In the genomic region with DNA sequence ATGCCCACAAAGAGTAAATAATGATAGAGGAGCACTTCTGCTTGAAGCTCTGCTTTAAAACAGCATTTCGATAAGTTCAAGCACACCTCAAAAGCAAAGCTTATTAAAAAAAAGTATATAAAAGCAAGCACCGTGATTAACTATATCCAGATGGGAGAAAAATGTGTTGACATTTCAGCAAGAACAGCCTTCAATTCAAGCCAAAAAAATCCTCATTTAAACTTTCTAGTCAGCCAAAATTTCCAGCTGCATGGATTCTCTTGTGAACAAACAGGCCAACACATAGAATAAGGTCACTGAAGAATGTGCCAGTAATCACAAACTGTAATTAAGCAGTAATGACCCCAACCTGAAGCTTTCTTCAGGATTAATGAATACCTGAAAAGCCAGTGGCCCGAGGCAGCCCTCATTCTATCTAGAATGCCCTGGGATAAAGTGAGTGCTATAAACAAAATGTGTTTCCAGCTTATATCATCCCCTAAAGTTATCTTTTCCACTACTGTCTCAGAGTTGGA, we compare ENCODE assay signal across 26 cellular contexts.
DNase-seq lines count a peak whose midpoint lies in the region; ATAC-seq and TF ChIP-seq lines count a peak whose summit lies in the region.
"Had no signal": no experiment of that assay in that cellular context is flagged by ENCODE, and none has a peak within 500 bp of the region (broad histone marks: within the 10 kb centered on the region; RNA-seq: fewer than 3 reads in every experiment).

No MANE protein-coding gene starts in this region.

- no peak overlapping the region for H2BK15ac ChIP-seq in mesenchymal stem cell (ENCODE audit: low read depth, poor library complexity, severe bottlenecking)

- intact Hi-C loops in left ventricle myocardium superior (cut with micrococcal nuclease) = no loop called here
- intact Hi-C loops in activated CD4-positive, alpha-beta T cell treated with anti-CD3 and anti-CD28 coated beads, Interleukin-2, amount 10 ng/mL, durations not matched to agents 24 days and 14 days (cut with micrococcal nuclease) = no loop called here

- H3K27me3 Mint-ChIP-seq in activated CD4-positive, alpha-beta T cell treated with anti-CD3 and anti-CD28 coated beads, Interleukin-2, amount 10 ng/mL, durations not matched to agents 24 days and 14 days = no peaks in the 10 kb centered on the region
- H3K27me3 Mint-ChIP-seq: activated CD4-positive, alpha-beta T cell treated with anti-CD3 and anti-CD28 coated beads, Interleukin-2, amount 10 ng/mL, durations not matched to agents 7 days and 5 days; activated CD8-positive, alpha-beta memory T cell treated with anti-CD3 and anti-CD28 coated beads, Interleukin-2, amount 10 ng/mL, durations not matched to agents 7 days and 5 days had no signal

- H3K9me3 ChIP-seq in right atrium auricular region (no peaks in the 10 kb centered on the region), mesenchymal stem cell (ENCODE audit: control insufficient read depth, low read length) (peaks cover 2% of the 10 kb centered on the region)
- H3K9me3 ChIP-seq: SJSA1, upper lobe of left lung had no signal

- H4K91ac ChIP-seq in mesenchymal stem cell (ENCODE audit: low read length) = no peak overlapping the region

- H3K4me1 ChIP-seq in right atrium auricular region = no peaks in the 10 kb centered on the region
- H3K4me1 ChIP-seq in mesenchymal stem cell (ENCODE audit: control insufficient read depth, insufficient read depth, low read depth, low read length) = no peaks in the 10 kb centered on the region
- H3K4me1 ChIP-seq: parathyroid adenoma, SJSA1, upper lobe of left lung had no signal

- no peak for TF ChIP-seq CTCF in right atrium auricular region (IDR thresholded peaks at IDR 0.05)
- TF ChIP-seq CTCF in astrocyte of the cerebellum (IDR thresholded peaks at IDR 0.05; ENCODE audit: low read depth, low read length, missing control alignments) = no peak

- no peaks in the 10 kb centered on the region for H3K9me3 Mint-ChIP-seq in activated CD4-positive, alpha-beta T cell treated with anti-CD3 and anti-CD28 coated beads, Interleukin-2, amount 10 ng/mL, durations not matched to agents 24 days and 14 days
- H3K9me3 Mint-ChIP-seq: activated CD4-positive, alpha-beta T cell treated with anti-CD3 and anti-CD28 coated beads, Interleukin-2, amount 10 ng/mL, durations not matched to agents 7 days and 5 days; activated T-helper 1 cell treated with anti-CD3 and anti-CD28 coated beads, Interleukin-12 subunit alpha, Interleukin-12 subunit beta, Interleukin-2, Interleukin-4 antibody, amounts not matched to agents 30 ng/mL and 10 ng/mL and 1 ng/mL, durations not matched to agents 14 hours and 24 hours and 36 hours; CD4-positive, alpha-beta T cell; effector memory CD8-positive, alpha-beta T cell; HFFc6; naive thymus-derived CD8-positive, alpha-beta T cell had no signal

- H2BK5ac ChIP-seq in mesenchymal stem cell (ENCODE audit: low read depth, low read length, poor library complexity, severe bottlenecking) = no peak overlapping the region

- H3K18ac ChIP-seq in mesenchymal stem cell (ENCODE audit: low read depth in 1 of 2, low read length in 2 of 2) = no peak overlapping the region

- WGBS in mesenchymal stem cell = 93% methylated on average over 1 of the region's 3 CpGs

- H3K9ac ChIP-seq in mesenchymal stem cell (ENCODE audit: low read length) = peak overlapping the region; percentile 15
- H3K9ac ChIP-seq: KMS-11, parathyroid adenoma had no signal

- no peak overlapping the region for H4K8ac ChIP-seq in mesenchymal stem cell (ENCODE audit: low read length)

- H2AK5ac ChIP-seq in mesenchymal stem cell (ENCODE audit: low read length, severe bottlenecking) = no peak overlapping the region

- H3K14ac ChIP-seq in mesenchymal stem cell (ENCODE audit: low read length in 2 of 2) = no peak overlapping the region

- ATAC-seq in left ventricle myocardium superior = peak; percentile 37
- no peak for ATAC-seq in GM18520 (IDR thresholded peaks at IDR 0.05; ENCODE audit: unreplicated experiment)
- no peak for ATAC-seq in HG03520 (IDR thresholded peaks at IDR 0.05; ENCODE audit: unreplicated experiment)
- ATAC-seq: activated CD8-positive, alpha-beta memory T cell treated with anti-CD3 and anti-CD28 coated beads, Interleukin-2, amount 10 ng/mL, durations not matched to agents 7 days and 5 days; effector memory CD8-positive, alpha-beta T cell; naive thymus-derived CD8-positive, alpha-beta T cell; Panc1 had no signal

- H3K23ac ChIP-seq in mesenchymal stem cell (ENCODE audit: low read length in 2 of 2) = no peak overlapping the region

- H3K79me1 ChIP-seq in mesenchymal stem cell (replicated peaks; ENCODE audit: low read length, poor library complexity, severe bottlenecking) = no peaks in the 10 kb centered on the region

- no peak overlapping the region for H3K4me3 ChIP-seq in right atrium auricular region
- H3K4me3 ChIP-seq in astrocyte of the cerebellum (ENCODE audit: low read depth, low read length) = no peak overlapping the region
- H3K4me3 ChIP-seq in mesenchymal stem cell (ENCODE audit: insufficient read depth in 1 of 2, low read depth in 1 of 2, low read length in 2 of 2) = peak overlapping the region in 1 of 2 experiments; percentile 9
- H3K4me3 ChIP-seq: SJSA1, upper lobe of left lung had no signal

- H3K4me2 ChIP-seq in mesenchymal stem cell (ENCODE audit: low read length, poor library complexity, severe bottlenecking) = no peak overlapping the region
- H3K4me2 ChIP-seq: KMS-11 had no signal

- no peak overlapping the region for H3K4ac ChIP-seq in mesenchymal stem cell (ENCODE audit: low read depth in 1 of 2, low read length in 2 of 2)

- H3K27me3 ChIP-seq in right atrium auricular region (no peaks in the 10 kb centered on the region), mesenchymal stem cell (ENCODE audit: control insufficient read depth in 1 of 2, insufficient read depth in 1 of 2, low read length in 2 of 2) (no peaks in the 10 kb centered on the region)
- H3K27me3 ChIP-seq: SJSA1, upper lobe of left lung had no signal

- no peak overlapping the region for H3K27ac ChIP-seq in right atrium auricular region
- peak overlapping the region; percentile 7 for H3K27ac ChIP-seq in mesenchymal stem cell (ENCODE audit: low read length, poor library complexity, severe bottlenecking)
- H3K27ac ChIP-seq: KMS-11, parathyroid adenoma, SJSA1, upper lobe of left lung, VCaP had no signal

- H2AFZ ChIP-seq in mesenchymal stem cell (ENCODE audit: low read depth, low read length) = no peak overlapping the region
- H2AFZ ChIP-seq: parathyroid adenoma had no signal

- no peak overlapping the region for H2BK12ac ChIP-seq in mesenchymal stem cell (ENCODE audit: low read length in 2 of 2)

- H3K4me3 Mint-ChIP-seq in activated CD4-positive, alpha-beta T cell treated with anti-CD3 and anti-CD28 coated beads, Interleukin-2, amount 10 ng/mL, durations not matched to agents 24 days and 14 days = no peak overlapping the region
- H3K4me3 Mint-ChIP-seq: activated CD4-positive, alpha-beta T cell treated with anti-CD3 and anti-CD28 coated beads, Interleukin-2, amount 10 ng/mL, durations not matched to agents 7 days and 5 days; activated CD8-positive, alpha-beta memory T cell treated with anti-CD3 and anti-CD28 coated beads, Interleukin-2, amount 10 ng/mL, durations not matched to agents 7 days and 5 days; activated T-helper 1 cell treated with anti-CD3 and anti-CD28 coated beads, Interleukin-12 subunit alpha, Interleukin-12 subunit beta, Interleukin-2, Interleukin-4 antibody, amounts not matched to agents 30 ng/mL and 10 ng/mL and 1 ng/mL, durations not matched to agents 14 hours and 24 hours and 36 hours; CD4-positive, alpha-beta T cell; effector memory CD8-positive, alpha-beta T cell; HFFc6; naive thymus-derived CD8-positive, alpha-beta T cell had no signal

- no peaks in the 10 kb centered on the region for H3K36me3 ChIP-seq in right atrium auricular region
- no peaks in the 10 kb centered on the region for H3K36me3 ChIP-seq in mesenchymal stem cell (ENCODE audit: control insufficient read depth in 1 of 2, insufficient read depth in 2 of 2, low read depth in 1 of 2, low read length in 2 of 2)
- H3K36me3 ChIP-seq: SJSA1, upper lobe of left lung had no signal

- no peaks in the 10 kb centered on the region for H3K36me3 Mint-ChIP-seq in activated CD4-positive, alpha-beta T cell treated with anti-CD3 and anti-CD28 coated beads, Interleukin-2, amount 10 ng/mL, durations not matched to agents 24 days and 14 days (ENCODE audit: low read depth)
- H3K36me3 Mint-ChIP-seq: activated CD8-positive, alpha-beta memory T cell treated with anti-CD3 and anti-CD28 coated beads, Interleukin-2, amount 10 ng/mL, durations not matched to agents 7 days and 5 days; naive thymus-derived CD8-positive, alpha-beta T cell had no signal

- DNase-seq in left ventricle myocardium superior = no peak
- no peak for DNase-seq in right atrium auricular region (ENCODE audit: low spot score)
- peak; percentile 86 for DNase-seq in astrocyte of the cerebellum (ENCODE audit: low read depth)
- DNase-seq in mesenchymal stem cell = no peak
- DNase-seq in iPS-NIHi11 (ENCODE audit: low spot score) = no peak
- DNase-seq in activated CD4-positive, alpha-beta T cell treated with anti-CD3 and anti-CD28 coated beads, Interleukin-2, amount 10 ng/mL, durations not matched to agents 24 days and 14 days = no peak
- DNase-seq: activated CD4-positive, alpha-beta T cell treated with anti-CD3 and anti-CD28 coated beads, Interleukin-2, amount 10 ng/mL, durations not matched to agents 7 days and 5 days; activated CD8-positive, alpha-beta memory T cell treated with anti-CD3 and anti-CD28 coated beads, Interleukin-2, amount 10 ng/mL, durations not matched to agents 7 days and 5 days; activated naive CD4-positive, alpha-beta T cell treated with anti-CD3 and anti-CD28 coated beads, Interleukin-2, amount 50 U/mL, for 16 hours; anterior cingulate cortex; CD4-positive, alpha-beta T cell; effector memory CD8-positive, alpha-beta T cell; head of caudate nucleus; HFFc6; naive thymus-derived CD8-positive, alpha-beta T cell; NCI-H345; T-helper 2 cell; upper lobe of left lung had no signal

- no peaks in the 10 kb centered on the region for H3K4me1 Mint-ChIP-seq in activated CD4-positive, alpha-beta T cell treated with anti-CD3 and anti-CD28 coated beads, Interleukin-2, amount 10 ng/mL, durations not matched to agents 24 days and 14 days
- H3K4me1 Mint-ChIP-seq: activated CD4-positive, alpha-beta T cell treated with anti-CD3 and anti-CD28 coated beads, Interleukin-2, amount 10 ng/mL, durations not matched to agents 7 days and 5 days; activated CD8-positive, alpha-beta memory T cell treated with anti-CD3 and anti-CD28 coated beads, Interleukin-2, amount 10 ng/mL, durations not matched to agents 7 days and 5 days; naive thymus-derived CD8-positive, alpha-beta T cell had no signal

- H3K27ac Mint-ChIP-seq in activated CD4-positive, alpha-beta T cell treated with anti-CD3 and anti-CD28 coated beads, Interleukin-2, amount 10 ng/mL, durations not matched to agents 24 days and 14 days = no peak overlapping the region
- H3K27ac Mint-ChIP-seq: activated CD4-positive, alpha-beta T cell treated with anti-CD3 and anti-CD28 coated beads, Interleukin-2, amount 10 ng/mL, durations not matched to agents 7 days and 5 days; activated CD8-positive, alpha-beta memory T cell treated with anti-CD3 and anti-CD28 coated beads, Interleukin-2, amount 10 ng/mL, durations not matched to agents 7 days and 5 days; activated T-helper 1 cell treated with anti-CD3 and anti-CD28 coated beads, Interleukin-12 subunit alpha, Interleukin-12 subunit beta, Interleukin-2, Interleukin-4 antibody, amounts not matched to agents 30 ng/mL and 10 ng/mL and 1 ng/mL, durations not matched to agents 14 hours and 24 hours and 36 hours; CD4-positive, alpha-beta T cell; effector memory CD8-positive, alpha-beta T cell; HFFc6; naive thymus-derived CD8-positive, alpha-beta T cell had no signal

- in situ Hi-C loops in astrocyte of the cerebellum (cut with HindIII; ENCODE audit: low sequenced_read_pairs) = no loop called here

- no peak overlapping the region for H2BK120ac ChIP-seq in mesenchymal stem cell (ENCODE audit: low read depth, low read length)
